11 cellular contexts compared by ENCODE assay signal in genomic region chr12:23930599-23930998, GRCh38. TPM values are rescaled to one million over a fixed set of nuclear protein-coding genes. Genes with fewer than 3 reads are reported as not detected.
"Had no signal": no experiment of that assay in that cellular context is flagged by ENCODE, and none has a peak within 500 bp of the region (broad histone marks: within the 10 kb centered on the region; RNA-seq: fewer than 3 reads in every experiment).

No MANE protein-coding gene starts in this region.

- ATAC-seq: GM23338, HCT116 had no signal

- H3K4me2 ChIP-seq: GM23338 had no signal

- H3K4me3 ChIP-seq: GM23248, GM23338, HAP-1 had no signal

- H3K9ac ChIP-seq: GM23248 had no signal

- DNase-seq: GM23248, GOT3, H7, H9, HCEC 1CT, HFFc6 had no signal

- H2AFZ ChIP-seq: GM23248, GM23338 had no signal

- H3K4me1 ChIP-seq: HAP-1 had no signal

- H3K27ac ChIP-seq: GM23248 had no signal

- H3K9me3 ChIP-seq: HAP-1 had no signal

- H3K36me3 ChIP-seq: HAP-1 had no signal

- FAIRE-seq: H1, H54 had no signal

RNA-seq across cellular contexts. Expression of gene SOX5, which starts 18.9 kb away (rescaled TPM):
- total RNA-seq: GM23248, HFFc6 had no signal
- polyA plus RNA-seq: GM23248 had no signal
